8 cellular contexts compared by ENCODE assay signal in genomic region chr2:241878007-241878970, GRCh38. TPM values are rescaled to one million over a fixed set of nuclear protein-coding genes. Genes with fewer than 3 reads are reported as not detected.
A peak's percentile ranks its signal among the peaks of the same experiment; 100 is the strongest.
DNase-seq lines count a peak whose midpoint lies in the region; ATAC-seq, FAIRE-seq and TF ChIP-seq lines count a peak whose summit lies in the region.

No MANE protein-coding gene starts in this region.

- H3K27ac ChIP-seq in foreskin keratinocyte = no peak overlapping the region
- H3K27ac ChIP-seq in pancreas = no peak overlapping the region
- H3K27ac ChIP-seq in vagina = no peak overlapping the region

- DNase-seq in COLO829 (ENCODE audit: low spot score) (peak; percentile 74), SHP77 treated with DMSO at 0.1 percent for 48 hours (lab: John Stamatoyannopoulos, UW) (peak; percentile 25), foreskin keratinocyte (peak in 1 of 2 donors; percentile 25), pancreas (peak in 5 of 6 donors; percentile 59 to 92 (median 84)), vagina (ENCODE audit: extremely low spot score in 2 of 2) (no peak), mesenteric fat pad (ENCODE audit: low spot score) (no peak)
- peak; percentile 64 for DNase-seq in Jurkat, Clone E6-1 (ENCODE audit: low read depth, low spot score)
- DNase-seq in activated effector memory CD4-positive, alpha-beta T cell treated with Interleukin-2 at 50 U/mL for 16 hours = peak; percentile 59

- H3K36me3 ChIP-seq in pancreas (no peaks in the 10 kb centered on the region), vagina (no peaks in the 10 kb centered on the region)

- FAIRE-seq in pancreas (lab: Jason Lieb, UNC) = no peak

- ATAC-seq in foreskin keratinocyte = peak; percentile 41
- ATAC-seq in pancreas = no peak

- intact Hi-C loops in pancreas (cut with DNase I) (no loop called here), vagina (cut with DNase I) (loop anchor here (10.0 kb wide), 1 partner anchor 133 kb away; no protein-coding TSS in a partner anchor)

- H3K4me3 ChIP-seq in Jurkat, Clone E6-1 (ENCODE audit: low read length) = no peak overlapping the region
- no peak overlapping the region for H3K4me3 ChIP-seq in pancreas
- H3K4me3 ChIP-seq in vagina = no peak overlapping the region

- no peaks in the 10 kb centered on the region for H3K4me1 ChIP-seq in foreskin keratinocyte
- peaks cover 0 to 12% (median 0%) of the 10 kb centered on the region in 3 donors for H3K4me1 ChIP-seq in pancreas
- H3K4me1 ChIP-seq in vagina = peaks cover 22% of the 10 kb centered on the region

- TF ChIP-seq CTCF in foreskin keratinocyte (conservative IDR thresholded peaks at IDR 0.05) (peak; percentile 75), pancreas (IDR thresholded peaks at IDR 0.05) (peak; percentile 34 to 48 (median 39)), vagina (IDR thresholded peaks at IDR 0.05) (peak in 2 of 3 experiments; percentile 39 to 58)

- H3K27me3 ChIP-seq in foreskin keratinocyte (no peaks in the 10 kb centered on the region), pancreas (no peaks in the 10 kb centered on the region), vagina (no peaks in the 10 kb centered on the region)

- 29 to 34% methylated on average over 23 to 24 of the region's 26 CpGs for WGBS in pancreas, 2 donors

- no peak for TF ChIP-seq POLR2A in vagina (IDR thresholded peaks at IDR 0.05)

- no peaks in the 10 kb centered on the region for H3K9me3 ChIP-seq in pancreas
- no peaks in the 10 kb centered on the region for H3K9me3 ChIP-seq in vagina

RNA-seq across cellular contexts. Expression of gene RTP5, which starts 8.8 kb away (rescaled TPM):
- 1.3 TPM for polyA plus RNA-seq in Jurkat, Clone E6-1 (2012; ENCODE audit: insufficient read depth, insufficient read length)
- not detected in 2 replicates for total RNA-seq in foreskin keratinocyte
- polyA plus RNA-seq in foreskin keratinocyte = not detected in 2 replicates
- not detected for total RNA-seq in pancreas
- polyA plus RNA-seq in pancreas = under 1 TPM; 0.02 to 0.19 TPM
- total RNA-seq in vagina = not detected
- total RNA-seq in mesenteric fat pad = not detected

RNA-seq across cellular contexts. Expression of gene PDCD1, which starts 19.6 kb away (rescaled TPM):
- polyA plus RNA-seq in Jurkat, Clone E6-1 (2012; ENCODE audit: insufficient read depth, insufficient read length) = 3.5 TPM
- not detected in 2 replicates for total RNA-seq in foreskin keratinocyte
- polyA plus RNA-seq in foreskin keratinocyte = not detected in 2 replicates
- under 1 TPM in 5 of 6 donors, not detected in 1; 0.14 to 0.63 (median 0.29) TPM for total RNA-seq in pancreas
- polyA plus RNA-seq in pancreas = under 1 TPM; 0.09 to 0.23 TPM
- 3.9 TPM for total RNA-seq in vagina
- total RNA-seq in mesenteric fat pad = 0.42 TPM

Comparison
In these comparisons a context has a peak if more than half of its experiments do, and no peak if none do; other contexts are left out.
1. DNase-seq: peak in COLO829 (single experiment), Jurkat, Clone E6-1 (single experiment), SHP77 treated with DMSO at 0.1 percent for 48 hours (single experiment), activated effector memory CD4-positive, alpha-beta T cell treated with Interleukin-2 at 50 U/mL for 16 hours (single experiment) and pancreas (5 of 6); none in vagina (0 of 2) and mesenteric fat pad (single experiment).
2. Peak in every context shown above with its lines, with median percentiles within 50 percentile points of each other: CTCF ChIP-seq.